ENCODE assay signal across 8 cellular contexts in the genomic region with DNA sequence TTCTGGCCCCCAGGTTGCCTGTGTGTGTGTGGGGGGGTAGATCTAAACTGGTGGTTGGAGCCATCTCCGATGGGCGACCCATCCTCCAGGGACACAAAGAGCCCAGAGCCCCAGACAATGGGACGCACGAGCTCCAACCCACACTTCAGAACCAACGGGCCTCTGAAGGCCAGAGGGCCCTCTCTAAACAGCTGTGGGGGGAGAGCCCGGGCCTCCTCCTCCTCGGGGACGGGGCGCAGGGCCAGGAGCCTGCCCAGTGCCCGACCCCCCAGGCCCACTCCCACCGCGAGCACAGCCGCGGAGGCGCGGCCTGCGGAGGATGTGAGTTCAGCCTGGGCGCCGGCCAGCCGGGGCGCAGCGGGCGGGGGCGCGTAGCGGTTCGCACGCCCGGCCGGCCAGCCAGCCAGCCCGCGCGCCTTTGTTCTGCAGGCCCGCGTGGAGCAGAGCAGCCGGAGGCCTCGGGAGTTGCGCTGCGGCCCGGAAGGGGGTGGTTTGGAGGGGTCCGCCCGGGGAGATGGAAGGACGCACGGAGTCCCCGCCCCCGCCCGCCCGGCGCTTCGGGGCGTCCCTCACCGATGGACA. TPM values are rescaled to one million over a fixed set of nuclear protein-coding genes. Genes with fewer than 3 reads are reported as not detected.
A peak's percentile ranks its signal among the peaks of the same experiment; 100 is the strongest.
DNase-seq lines count a peak whose midpoint lies in the region; ATAC-seq, FAIRE-seq and TF ChIP-seq lines count a peak whose summit lies in the region.

No MANE protein-coding gene starts in this region.

- H3K9me3 ChIP-seq in cardiac muscle cell (ENCODE audit: low read depth), result no peaks in the 10 kb centered on the region
- no peaks in the 10 kb centered on the region for H3K9me3 ChIP-seq in kidney (ENCODE audit: control insufficient read depth in 1 of 2, low read length in 2 of 2)

- peak overlapping the region; percentile 99 for H3K4me3 ChIP-seq in cardiac muscle cell
- H3K4me3 ChIP-seq in kidney (ENCODE audit: low read length in 2 of 2), result peak overlapping the region; percentile 78 to 81

- ATAC-seq in HG03342 (IDR thresholded peaks at IDR 0.05; ENCODE audit: unreplicated experiment) (no peak), GM21528 (IDR thresholded peaks at IDR 0.05; ENCODE audit: low FRiP score, unreplicated experiment) (no peak)

- intact Hi-C loops in cardiac septum (cut with DNase I) (loop anchor here (10.0 kb wide), 1 partner anchor 396 kb away; the partner anchor contains the start of genes HCFC1 and TMEM187), kidney (cut with DNase I) (no loop called here)

- no peaks in the 10 kb centered on the region for H3K27me3 ChIP-seq in cardiac muscle cell

- peak in 1 of 2 donors; percentile 50 for DNase-seq in cardiac muscle cell (ENCODE audit: low read depth in 1 of 2, low spot score in 1 of 2)
- no peak for DNase-seq in cardiac septum (ENCODE audit: low spot score)
- DNase-seq in kidney, result peak; percentile 85
- DNase-seq in NCI-H1048 (lab: John Stamatoyannopoulos, UW), result no peak

- H3K27ac ChIP-seq in cardiac muscle cell (peak overlapping the region; percentile 100), angular gyrus (ENCODE audit: low read depth, low read length) (peak overlapping the region; percentile 55), kidney (ENCODE audit: low read depth in 2 of 2, low read length in 2 of 2) (peak overlapping the region; percentile 93 to 94), temporal lobe (ENCODE audit: low read depth, low read length) (peak overlapping the region; percentile 69)

- TF ChIP-seq CTCF in cardiac muscle cell (IDR thresholded peaks at IDR 0.05; ENCODE audit: low read depth, low read length) (no peak), kidney (IDR thresholded peaks at IDR 0.05; ENCODE audit: borderline replicate concordance, extremely low read depth, insufficient read depth) (no peak)

- H3K36me3 ChIP-seq in cardiac muscle cell, result peaks cover 25% of the 10 kb centered on the region
- peaks cover 0 to 8% of the 10 kb centered on the region in 2 donors for H3K36me3 ChIP-seq in kidney (ENCODE audit: control insufficient read depth in 1 of 2, insufficient read depth in 2 of 2, low read length in 2 of 2)

- H3K4me1 ChIP-seq in cardiac muscle cell (ENCODE audit: low read depth), result peaks cover 22% of the 10 kb centered on the region
- peaks cover 0 to 13% of the 10 kb centered on the region in 2 donors for H3K4me1 ChIP-seq in kidney (ENCODE audit: control insufficient read depth in 1 of 2, insufficient read depth in 1 of 2, low read depth in 1 of 2, low read length in 2 of 2)

- FAIRE-seq in kidney (lab: Jason Lieb, UNC), result no peak

- peak overlapping the region; percentile 32 to 89 for H3K9ac ChIP-seq in kidney (ENCODE audit: low read length in 2 of 2)

RNA-seq across cellular contexts. Expression of gene FLNA, which starts 4.0 kb away (rescaled TPM):
- total RNA-seq in cardiac muscle cell (405 and 447 TPM in 2 replicates), cardiac septum (347 TPM), kidney (1,036 TPM), temporal lobe (88.8 TPM)
- polyA plus RNA-seq in cardiac muscle cell (250 and 341 TPM in 2 replicates), kidney (ENCODE audit: insufficient read depth, low read depth, low replicate concordance) (421 TPM)

RNA-seq across cellular contexts. Expression of gene EMD, which starts 8.7 kb away (rescaled TPM):
- total RNA-seq in cardiac muscle cell (56.9 and 66.2 TPM in 2 replicates), cardiac septum (66.2 TPM), kidney (79.6 TPM), temporal lobe (14.0 TPM)
- polyA plus RNA-seq in cardiac muscle cell (77.7 and 91.2 TPM in 2 replicates), kidney (ENCODE audit: insufficient read depth, low read depth, low replicate concordance) (102 TPM)

RNA-seq across cellular contexts. Expression of gene RPL10, which starts 27.8 kb away (rescaled TPM):
- total RNA-seq in cardiac muscle cell (2,299 and 4,006 TPM in 2 replicates), cardiac septum (1,520 TPM), kidney (2,684 TPM), temporal lobe (2,159 TPM)
- polyA plus RNA-seq in cardiac muscle cell (1,000 and 1,150 TPM in 2 replicates), kidney (ENCODE audit: insufficient read depth, low read depth, low replicate concordance) (2,858 TPM)

RNA-seq across cellular contexts. Expression of gene DNASE1L1, which starts 38.7 kb away (rescaled TPM):
- total RNA-seq in cardiac muscle cell (34.3 and 40.4 TPM in 2 replicates), cardiac septum (32.9 TPM), kidney (33.8 TPM), temporal lobe (4.2 TPM)
- polyA plus RNA-seq in cardiac muscle cell (24.8 and 26.1 TPM in 2 replicates), kidney (ENCODE audit: insufficient read depth, low read depth, low replicate concordance) (28.0 TPM)

RNA-seq across cellular contexts. Expression of gene TAFAZZIN, which starts 40.9 kb away (rescaled TPM):
- total RNA-seq in cardiac muscle cell (37.4 and 52.1 TPM in 2 replicates), cardiac septum (41.6 TPM), kidney (40.2 TPM), temporal lobe (9.3 TPM)
- polyA plus RNA-seq in cardiac muscle cell (59.7 and 65.0 TPM in 2 replicates), kidney (ENCODE audit: insufficient read depth, low read depth, low replicate concordance) (33.3 TPM)
